8 cellular contexts compared by ENCODE assay signal in genomic region chr22:19178659-19179471, GRCh38. TPM values are rescaled to one million over a fixed set of nuclear protein-coding genes. Genes with fewer than 3 reads are reported as not detected.
DNase-seq lines count a peak whose midpoint lies in the region; ATAC-seq and TF ChIP-seq lines count a peak whose summit lies in the region.

Gene SLC25A1, minus strand, starts transcription at chr22:19178736. Its CDS starts 63 bp downstream, at chr22:19178673.

- H3K27me3 Mint-ChIP-seq in activated naive CD4-positive, alpha-beta T cell treated with anti-CD3 and anti-CD28 coated beads, Interleukin-2, amount 50 U/mL, for 24 hours, result no peaks in the 10 kb centered on the region

- no peaks in the 10 kb centered on the region for H3K9me3 Mint-ChIP-seq in activated naive CD4-positive, alpha-beta T cell treated with anti-CD3 and anti-CD28 coated beads, Interleukin-2, amount 50 U/mL, for 24 hours

- H3K79me2 ChIP-seq in MM.1S (ENCODE audit: low read length), result peaks cover 17% of the 10 kb centered on the region

- peaks cover 13% of the 10 kb centered on the region; the same call in 1 of the 2 replicates for H3F3A ChIP-seq in MM.1S (ENCODE audit: insufficient read depth, low read length)

- H3K36me3 Mint-ChIP-seq in activated naive CD4-positive, alpha-beta T cell treated with anti-CD3 and anti-CD28 coated beads, Interleukin-2, amount 50 U/mL, for 24 hours, result no peaks in the 10 kb centered on the region

- peaks cover 22% of the 10 kb centered on the region for H3K4me1 Mint-ChIP-seq in activated naive CD4-positive, alpha-beta T cell treated with anti-CD3 and anti-CD28 coated beads, Interleukin-2, amount 50 U/mL, for 24 hours

- no peak for TF ChIP-seq POLR2A in suprapubic skin (IDR thresholded peaks at IDR 0.05)

- H2AFZ ChIP-seq in MM.1S (ENCODE audit: low read length), result peak within 1 kb of the TSS; percentile 84

- DNase-seq in GDM1 (lab: John Stamatoyannopoulos, UW), result peak; percentile 77
- DNase-seq in HAP-1 (ENCODE audit: low spot score in 2 of 2), result peak; percentile 83 to 95
- peak; percentile 92 for DNase-seq in MM.1S
- DNase-seq in glomerular endothelial cell (ENCODE audit: extremely low read depth, low read depth, low spot score), result no peak
- peak; percentile 74 for DNase-seq in omental fat pad (ENCODE audit: low spot score)
- DNase-seq in suprapubic skin (ENCODE audit: low spot score in 2 of 2), result peak; percentile 91 to 93

- H3K4me2 ChIP-seq in MM.1S (ENCODE audit: low read depth, low read length), result peak within 1 kb of the TSS; percentile 95

- H3K36me3 ChIP-seq in HAP-1 (replicated peaks) (peaks cover 40% of the 10 kb centered on the region), MM.1S (replicated peaks; ENCODE audit: insufficient read depth, low read length) (no peaks in the 10 kb centered on the region), suprapubic skin (no peaks in the 10 kb centered on the region)

- in situ Hi-C loops in HAP-1 (cut with MboI; ENCODE audit: low sequenced_read_pairs), result no loop called here

- 4% methylated on average over 20 of the region's 84 CpGs for WGBS in suprapubic skin

- no peaks in the 10 kb centered on the region for H3K9me2 ChIP-seq in MM.1S (replicated peaks; ENCODE audit: insufficient read depth, low read length)

- peak within 1 kb of the TSS; percentile 19; the same call in 1 of the 2 replicates for H3K27ac ChIP-seq in MM.1S (ENCODE audit: low read length)
- H3K27ac ChIP-seq in suprapubic skin, result peak within 1 kb of the TSS; percentile 92

- peak within 1 kb of the TSS; percentile 87 for H3K4me3 Mint-ChIP-seq in activated naive CD4-positive, alpha-beta T cell treated with anti-CD3 and anti-CD28 coated beads, Interleukin-2, amount 50 U/mL, for 24 hours

- H3K27me3 ChIP-seq in HAP-1 (ENCODE audit: low read depth) (no peaks in the 10 kb centered on the region), MM.1S (replicated peaks; ENCODE audit: insufficient read depth, low read length) (no peaks in the 10 kb centered on the region), suprapubic skin (no peaks in the 10 kb centered on the region)

- H3K4me1 ChIP-seq in HAP-1 (peaks cover 18% of the 10 kb centered on the region), MM.1S (ENCODE audit: low read length) (peaks cover 3% of the 10 kb centered on the region; the same call in 1 of the 2 replicates), suprapubic skin (peaks cover 45% of the 10 kb centered on the region)

- no peaks in the 10 kb centered on the region for H4K20me1 ChIP-seq in MM.1S (ENCODE audit: insufficient read depth, low read length)

- H3K9ac ChIP-seq in MM.1S (ENCODE audit: low read length), result peak within 1 kb of the TSS; percentile 70

- peak within 1 kb of the TSS; percentile 30 for H3K27ac Mint-ChIP-seq in activated naive CD4-positive, alpha-beta T cell treated with anti-CD3 and anti-CD28 coated beads, Interleukin-2, amount 50 U/mL, for 24 hours

- ATAC-seq in SK-N-SH treated with all-trans-retinoic acid at 6 μM for 48 hours (peak; percentile 87), omental fat pad (ENCODE audit: low FRiP score) (peak; percentile 90)

- no peaks in the 10 kb centered on the region for H3K9me3 ChIP-seq in HAP-1
- H3K9me3 ChIP-seq in MM.1S (replicated peaks; ENCODE audit: insufficient read depth, low read length), result no peaks in the 10 kb centered on the region
- H3K9me3 ChIP-seq in suprapubic skin, result no peaks in the 10 kb centered on the region

- TF ChIP-seq CTCF in MM.1S (IDR thresholded peaks at IDR 0.05; ENCODE audit: low read length) (no peak), omental fat pad (IDR thresholded peaks at IDR 0.05) (no peak), suprapubic skin (IDR thresholded peaks at IDR 0.05) (no peak)

- H3K4me3 ChIP-seq in HAP-1 (peak within 1 kb of the TSS; percentile 64), MM.1S (ENCODE audit: low read length) (peak within 1 kb of the TSS; percentile 78), suprapubic skin (peak within 1 kb of the TSS; percentile 94)

- TF ChIP-seq EP300 in suprapubic skin (IDR thresholded peaks at IDR 0.05), result no peak

TF ChIP-seq in SK-N-SH treated with all-trans-retinoic acid at 6 μM for 48 hours, 23 proteins besides CTCF, POLR2A, EP300 and RAD21:
- TF ChIP-seq BACH2 (CRISPR knock-in tag; IDR thresholded peaks at IDR 0.05; ENCODE audit: borderline replicate concordance) (no peak), ZNF70 (CRISPR knock-in tag; IDR thresholded peaks at IDR 0.05) (no peak), ESRRG (CRISPR knock-in tag; IDR thresholded peaks at IDR 0.05) (no peak), CSRNP3 (CRISPR knock-in tag; IDR thresholded peaks at IDR 0.05) (no peak), RARB (CRISPR knock-in tag; IDR thresholded peaks at IDR 0.05) (no peak)

RNA-seq across cellular contexts. Expression of gene SLC25A1, which starts in this region (rescaled TPM):
- total RNA-seq in glomerular endothelial cell, result 108 and 119 TPM in 2 replicates
- 100 to 1,000 TPM in 2 of 4 donors, 10 to 100 TPM in 2; 76.4 to 135 (median 97.4) TPM for total RNA-seq in omental fat pad
- 10 to 100 TPM; 35.6 to 71.0 (median 57.8) TPM for total RNA-seq in suprapubic skin
